In genomic region chr15:34214135-34214534, GRCh38 we compare ENCODE assay signal across 1 cellular context.
A peak's percentile ranks its signal among the peaks of the same experiment; 100 is the strongest.
TF ChIP-seq lines count a peak whose summit lies in the region.

No MANE protein-coding gene starts in this region.

TF ChIP-seq in H1, 55 proteins besides CTCF, POLR2A, EP300 and RAD21:
- TF ChIP-seq RBBP5 (IDR thresholded peaks at IDR 0.05; ENCODE audit: borderline replicate concordance, low read depth, low read length), result peak; percentile 97
- no peak for TF ChIP-seq SIRT6 (IDR thresholded peaks at IDR 0.05; ENCODE audit: low read length)
- peak; percentile 72 for TF ChIP-seq POU5F1 (IDR thresholded peaks at IDR 0.05; ENCODE audit: low read depth, low read length)
- 0 out of 2 replicates have a peak, but pooled peaks have one; percentile 44 for TF ChIP-seq YY1 (IDR thresholded peaks at IDR 0.05; ENCODE audit: low read depth, low read length)
- peak; percentile 99 for TF ChIP-seq ASH2L (IDR thresholded peaks at IDR 0.05; ENCODE audit: low read length)
- peak; percentile 92 for TF ChIP-seq SP1 (IDR thresholded peaks at IDR 0.05; ENCODE audit: low read depth, low read length)
- TF ChIP-seq KDM1A (IDR thresholded peaks at IDR 0.05; ENCODE audit: borderline replicate concordance, low read length), result no peak
- 0 out of 2 replicates have a peak, but pooled peaks have one; percentile 54 for TF ChIP-seq TCF12 (IDR thresholded peaks at IDR 0.05; ENCODE audit: low read depth, low read length)
- no peak for TF ChIP-seq EZH2 (IDR thresholded peaks at IDR 0.05; ENCODE audit: low read depth, low read length, severe bottlenecking)
- TF ChIP-seq NANOG (IDR thresholded peaks at IDR 0.05; ENCODE audit: insufficient read depth, low read depth, low read length, poor library complexity, severe bottlenecking), result peak; percentile 57
- TF ChIP-seq, protein P1, sequence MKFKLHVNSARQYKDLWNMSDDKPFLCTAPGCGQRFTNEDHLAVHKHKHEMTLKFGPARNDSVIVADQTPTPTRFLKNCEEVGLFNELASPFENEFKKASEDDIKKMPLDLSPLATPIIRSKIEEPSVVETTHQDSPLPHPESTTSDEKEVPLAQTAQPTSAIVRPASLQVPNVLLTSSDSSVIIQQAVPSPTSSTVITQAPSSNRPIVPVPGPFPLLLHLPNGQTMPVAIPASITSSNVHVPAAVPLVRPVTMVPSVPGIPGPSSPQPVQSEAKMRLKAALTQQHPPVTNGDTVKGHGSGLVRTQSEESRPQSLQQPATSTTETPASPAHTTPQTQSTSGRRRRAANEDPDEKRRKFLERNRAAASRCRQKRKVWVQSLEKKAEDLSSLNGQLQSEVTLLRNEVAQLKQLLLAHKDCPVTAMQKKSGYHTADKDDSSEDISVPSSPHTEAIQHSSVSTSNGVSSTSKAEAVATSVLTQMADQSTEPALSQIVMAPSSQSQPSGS (IDR thresholded peaks at IDR 0.05; ENCODE audit: low read length), result 0 out of 2 replicates have a peak, but pooled peaks have one; percentile 23
- TF ChIP-seq CREB1 (IDR thresholded peaks at IDR 0.05), result peak; percentile 59; the same call in 1 of the 2 replicates
- 0 out of 2 replicates have a peak, but pooled peaks have one; percentile 43 for TF ChIP-seq TBP (IDR thresholded peaks at IDR 0.05; ENCODE audit: low read depth, low read length)
- 0 out of 2 replicates have a peak, but pooled peaks have one; percentile 73 for TF ChIP-seq RXRA (IDR thresholded peaks at IDR 0.05; ENCODE audit: insufficient read depth, low read depth, low read length)
- TF ChIP-seq CBX8 (IDR thresholded peaks at IDR 0.05; ENCODE audit: borderline replicate concordance, low read depth, low read length), result no peak
- TF ChIP-seq POLR2AphosphoS5 (IDR thresholded peaks at IDR 0.05; ENCODE audit: low read depth, low read length), result peak; percentile 78
- TF ChIP-seq HDAC2 (IDR thresholded peaks at IDR 0.05; ENCODE audit: borderline replicate concordance in 1 of 2, low read depth in 2 of 2, low read length in 2 of 2), result peak; percentile 41 to 54; a peak in 1 of 4 replicates
- no peak for TF ChIP-seq SP4 (IDR thresholded peaks at IDR 0.05; ENCODE audit: low read length)
- peak; percentile 32; the same call in 1 of the 2 replicates for TF ChIP-seq CHD2 (IDR thresholded peaks at IDR 0.05; ENCODE audit: low read length)
- TF ChIP-seq TAF7 (optimal IDR thresholded peaks at IDR 0.05; ENCODE audit: borderline replicate concordance, low read depth, low read length), result peak; percentile 9
- TF ChIP-seq TAF1 (IDR thresholded peaks at IDR 0.05; ENCODE audit: low read depth, low read length), result peak; percentile 80
